10 cellular contexts compared by ENCODE assay signal in the genomic region with DNA sequence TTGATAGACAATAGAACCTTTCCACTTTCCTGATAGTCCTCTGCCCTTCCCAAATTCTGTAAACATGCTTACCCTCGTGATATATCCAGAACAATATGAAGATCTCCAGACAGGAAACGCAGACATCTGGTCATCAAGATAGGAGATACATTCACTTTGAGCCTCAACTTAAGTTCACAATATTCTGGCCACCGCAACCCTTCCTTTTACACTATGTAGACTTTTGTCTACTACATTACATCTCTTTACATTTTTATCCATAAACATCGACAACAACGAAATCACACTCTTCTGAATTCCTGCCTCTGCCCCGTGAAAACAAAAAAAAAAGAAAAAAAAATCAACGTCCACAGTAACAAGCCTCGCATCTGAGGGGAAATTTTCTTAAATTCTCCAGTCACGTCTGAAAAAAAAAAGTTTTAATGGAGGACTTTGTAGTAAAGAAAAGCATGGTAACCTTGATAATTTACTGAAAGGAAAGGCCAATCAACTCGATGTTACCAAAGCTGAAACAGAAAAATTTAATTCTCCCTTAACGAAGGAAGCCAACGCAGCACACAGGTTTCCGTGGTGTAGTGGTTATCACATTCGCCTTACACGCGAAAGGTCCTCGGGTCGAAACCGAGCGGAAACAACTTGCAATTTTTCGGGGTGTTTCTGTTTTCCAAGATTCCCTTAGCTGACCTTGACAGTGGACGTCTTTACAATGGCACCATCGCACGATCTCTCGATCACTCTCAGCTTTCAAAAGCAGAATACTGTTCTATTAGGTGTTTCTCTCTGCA. TPM values are rescaled to one million over a fixed set of nuclear protein-coding genes. Genes with fewer than 3 reads are reported as not detected.
DNase-seq lines count a peak whose midpoint lies in the region; ATAC-seq, FAIRE-seq and TF ChIP-seq lines count a peak whose summit lies in the region.
"Had no signal": no experiment of that assay in that cellular context is flagged by ENCODE, and none has a peak within 500 bp of the region (broad histone marks: within the 10 kb centered on the region; RNA-seq: fewer than 3 reads in every experiment).

No MANE protein-coding gene starts in this region.

- H3K27ac ChIP-seq in H1 (ENCODE audit: low read depth, low read length), result no peak overlapping the region

- no peak overlapping the region for H3K23ac ChIP-seq in H1 (ENCODE audit: insufficient read length)

- H3K4me1 Mint-ChIP-seq in nephron, result peaks cover 20% of the 10 kb centered on the region
- H3K4me1 Mint-ChIP-seq in stimulated activated effector memory CD8-positive, alpha-beta T cell treated with anti-CD3 and anti-CD28 coated beads, Interleukin-12 subunit alpha, Interleukin-12 subunit beta, amount 100 ng/mL, for 72 hours, result peaks cover 14% of the 10 kb centered on the region

- peaks cover 100% of the 10 kb centered on the region for H3K27me3 Mint-ChIP-seq in nephron (ENCODE audit: low read depth)

- TF ChIP-seq CTCF in H1 (IDR thresholded peaks at IDR 0.05; ENCODE audit: control extremely low read depth in 1 of 3, insufficient read depth in 1 of 3, low read depth in 1 of 3, low read length in 3 of 3) (no peak), nephron (IDR thresholded peaks at IDR 0.05; ENCODE audit: unreplicated experiment in 3 of 3) (no peak)

- FAIRE-seq in GM19239 (lab: Jason Lieb, UNC) (peak; percentile 23), H1 (lab: Jason Lieb, UNC) (peak; percentile 97)
- FAIRE-seq: TTC549 had no signal

- no peak overlapping the region for H2AFZ ChIP-seq in H1 (ENCODE audit: low read length)

- no peak overlapping the region for H2BK12ac ChIP-seq in H1 (ENCODE audit: low read depth, low read length)

- no peak overlapping the region for H2BK15ac ChIP-seq in H1 (ENCODE audit: low read length)

- no peak overlapping the region for H3K56ac ChIP-seq in H1 (replicated peaks; ENCODE audit: insufficient read length, low read depth, low read length)

- no peak overlapping the region for H4K8ac ChIP-seq in H1 (ENCODE audit: extremely low read depth, insufficient read depth, low read length)

- peaks cover 12% of the 10 kb centered on the region for H3K9me3 Mint-ChIP-seq in nephron
- peaks cover 16% of the 10 kb centered on the region for H3K9me3 Mint-ChIP-seq in stimulated activated effector memory CD8-positive, alpha-beta T cell treated with anti-CD3 and anti-CD28 coated beads, Interleukin-12 subunit alpha, Interleukin-12 subunit beta, amount 100 ng/mL, for 72 hours

- H3K4ac ChIP-seq in H1 (replicated peaks; ENCODE audit: insufficient read length, low read depth, low read length), result no peak overlapping the region

- DNase-seq in GM19239 (ENCODE audit: insufficient read length, low spot score) (no peak), NCI-H146 (lab: John Stamatoyannopoulos, UW) (peak; percentile 37), H1 (ENCODE audit: low read depth in 1 of 2, low spot score in 2 of 2) (peak in 1 of 2 experiments; percentile 84), midbrain (lab: John Stamatoyannopoulos, UW) (no peak)
- DNase-seq in stimulated activated effector memory CD8-positive, alpha-beta T cell treated with anti-CD3 and anti-CD28 coated beads, Interleukin-12 subunit alpha, Interleukin-12 subunit beta, amount 100 ng/mL, for 72 hours (ENCODE audit: low spot score in 2 of 2), result no peak
- no peak for DNase-seq in activated effector memory CD4-positive, alpha-beta T cell treated with anti-CD3 and anti-CD28 coated beads, Interleukin-2, amount 50 U/mL, for 16 hours
- DNase-seq: activated naive CD4-positive, alpha-beta T cell had no signal

- H3K18ac ChIP-seq in H1 (ENCODE audit: extremely low read depth, low read length), result no peak overlapping the region

- no peaks in the 10 kb centered on the region for H3K79me1 ChIP-seq in H1 (ENCODE audit: low read depth, low read length)

- H4K91ac ChIP-seq in H1 (replicated peaks; ENCODE audit: insufficient read length, low read length), result no peak overlapping the region

- peak overlapping the region in 2 of 4 experiments; percentile 33 to 43; a peak in 2 of 7 replicates for H3K9ac ChIP-seq in H1 (replicated peaks in 1 of 4; ENCODE audit: extremely low read depth in 1 of 4, low read depth in 3 of 4, low read length in 3 of 4)

- peaks cover 0 to 8% (median 3%) of the 10 kb centered on the region in 4 experiments; a peak in 3 of 7 replicates for H3K4me1 ChIP-seq in H1 (replicated peaks in 1 of 4; ENCODE audit: control insufficient read depth in 3 of 4, insufficient read depth in 4 of 4, low read length in 3 of 4)

- peak overlapping the region; percentile 27 to 54 (median 44) for H3K4me3 Mint-ChIP-seq in nephron
- no peak overlapping the region for H3K4me3 Mint-ChIP-seq in stimulated activated effector memory CD8-positive, alpha-beta T cell treated with anti-CD3 and anti-CD28 coated beads, Interleukin-12 subunit alpha, Interleukin-12 subunit beta, amount 100 ng/mL, for 72 hours

- POLR2A ChIA-PET in H1 (lab: Charles Lee; ENCODE audit: partially characterized antibody), result interaction anchor here (0.9 to 1.5 kb wide), 4 partner anchors 17 to 145 kb away, joined by 4 to 5 read pairs (median 4); a partner anchor contains a TSS

- no peak overlapping the region for H3K14ac ChIP-seq in H1 (ENCODE audit: insufficient read length)

- H2AK5ac ChIP-seq in H1 (ENCODE audit: low read depth, low read length), result no peak overlapping the region

- H2BK120ac ChIP-seq in H1 (replicated peaks; ENCODE audit: low read depth, low read length), result no peak overlapping the region

- no peak overlapping the region for H2BK20ac ChIP-seq in H1 (ENCODE audit: low read length)

- 9 to 100% methylated on average over 2 to 25 of the region's 25 CpGs for WGBS in H1 (ENCODE audit: extremely low coverage in 1 of 2, insufficient coverage in 1 of 2, insufficient read length in 1 of 2, insufficient replicate concordance in 2 of 2, low coverage in 1 of 2, low lambda C conversion rate in 2 of 2, missing lambda C conversion rate in 1 of 2), 2 experiments

- H3K27me3 ChIP-seq in H1 (replicated peaks in 1 of 4; ENCODE audit: control insufficient read depth in 3 of 4, extremely low read depth in 1 of 4, insufficient read depth in 3 of 4, low read length in 3 of 4), result peaks cover 3 to 58% (median 31%) of the 10 kb centered on the region in 4 experiments

- H4K20me1 ChIP-seq in H1 (replicated peaks in 1 of 2; ENCODE audit: control insufficient read depth in 1 of 2, insufficient read depth in 2 of 2, low read length in 2 of 2), result no peaks in the 10 kb centered on the region

- TF ChIP-seq RAD21 in H1 (IDR thresholded peaks at IDR 0.05 in 1 of 2, conservative IDR thresholded peaks at IDR 0.05 in 1 of 2; ENCODE audit: low read depth in 2 of 2, low read length in 2 of 2), result no peak

- peaks cover 14% of the 10 kb centered on the region for H3K23me2 ChIP-seq in H1 (ENCODE audit: low read depth, low read length)

- H3K9me3 ChIP-seq in H1 (ENCODE audit: insufficient read depth in 2 of 2, low read depth in 1 of 2, low read length in 1 of 2), result no peaks in the 10 kb centered on the region

- no peak overlapping the region for H2BK5ac ChIP-seq in H1 (ENCODE audit: low read depth, low read length)

- CTCF ChIA-PET in H1 (lab: Charles Lee; ENCODE audit: partially characterized antibody), result interaction anchor here (1.0 to 1.9 kb wide), 3 partner anchors 11 to 39 kb away, joined by 3 to 7 read pairs (median 3); no protein-coding TSS in a partner anchor

- peak overlapping the region; percentile 45 to 74 (median 68); a peak in 7 of 8 replicates for H3K4me3 ChIP-seq in H1 (ENCODE audit: extremely low read depth in 1 of 4, insufficient read depth in 2 of 4, low read depth in 3 of 4, low read length in 4 of 4)

- TF ChIP-seq EP300 in H1 (IDR thresholded peaks at IDR 0.05; ENCODE audit: borderline replicate concordance in 1 of 2, low read depth in 2 of 2, low read length in 2 of 2), result no peak

- H3K36me3 Mint-ChIP-seq in nephron (ENCODE audit: low read depth), result no peaks in the 10 kb centered on the region
- H3K36me3 Mint-ChIP-seq in stimulated activated effector memory CD8-positive, alpha-beta T cell treated with anti-CD3 and anti-CD28 coated beads, Interleukin-12 subunit alpha, Interleukin-12 subunit beta, amount 100 ng/mL, for 72 hours, result peaks cover 23% of the 10 kb centered on the region

- no peaks in the 10 kb centered on the region for H3K79me2 ChIP-seq in H1 (ENCODE audit: control insufficient read depth in 1 of 2, insufficient read depth in 2 of 2, low read length in 2 of 2)

- H4K5ac ChIP-seq in H1 (ENCODE audit: insufficient read length, low read depth, low read length), result no peak overlapping the region

- no peak for ATAC-seq in stimulated activated effector memory CD8-positive, alpha-beta T cell treated with anti-CD3 and anti-CD28 coated beads, Interleukin-12 subunit alpha, Interleukin-12 subunit beta, amount 100 ng/mL, for 72 hours

- no peaks in the 10 kb centered on the region for H3K36me3 ChIP-seq in H1 (ENCODE audit: control insufficient read depth in 2 of 4, insufficient read depth in 4 of 4, low read length in 3 of 4)

- no peak for TF ChIP-seq POLR2A in H1 (IDR thresholded peaks at IDR 0.05; ENCODE audit: control extremely low read depth in 1 of 2, low read depth in 2 of 2, low read length in 2 of 2)

- H3K4me2 ChIP-seq in H1 (ENCODE audit: insufficient read depth in 1 of 2, low read depth in 2 of 2, low read length in 2 of 2), result peak overlapping the region; percentile 93 to 96

- no peak overlapping the region for H3K27ac Mint-ChIP-seq in nephron
- H3K27ac Mint-ChIP-seq in stimulated activated effector memory CD8-positive, alpha-beta T cell treated with anti-CD3 and anti-CD28 coated beads, Interleukin-12 subunit alpha, Interleukin-12 subunit beta, amount 100 ng/mL, for 72 hours, result no peak overlapping the region

RNA-seq across cellular contexts. Expression of a gene that starts 21.8 kb away (rescaled TPM):
- 0.09 and 0.17 TPM in 2 replicates for total RNA-seq in H1 (2021; fragmentation: NEBNext Ultra II Directional; extraction: Animal tissue kit (Norgen Biotek cat#: 25700))
- 0.05 TPM in 2 replicates for polyA plus RNA-seq in H1 (2011; rRNA removed)
- polyA plus RNA-seq in H1 (2011; cell fraction: cytosol; rRNA removed), result 0.03 TPM
- polyA plus RNA-seq in H1 (2011; cell fraction: nucleus; rRNA removed), result 0.13 TPM
- polyA plus RNA-seq in H1 (2012, experiment 1 of 2), result 0.05 to 0.11 TPM in 2 of 4 replicates, not detected in the others
- polyA plus RNA-seq in H1 (2012, experiment 2 of 2), result 0.09 TPM
- polyA plus RNA-seq in H1 (2013, experiment 1 of 2), result 0.08 TPM
- 0.11 TPM for polyA plus RNA-seq in H1 (2013, experiment 2 of 2)
- 0.16 TPM in 1 of 2 replicates, not detected in the other for polyA minus RNA-seq in H1 (2011; rRNA and poly(A)+ RNA removed)
- not detected for polyA minus RNA-seq in H1 (2011; cell fraction: cytosol; rRNA and poly(A)+ RNA removed)
- polyA minus RNA-seq in H1 (2011; cell fraction: nucleus; rRNA and poly(A)+ RNA removed), result not detected
- total RNA-seq: posterior vena cava had no signal

RNA-seq across cellular contexts. Expression of a gene that starts 42.8 kb away (rescaled TPM):
- total RNA-seq in H1 (2021; fragmentation: NEBNext Ultra II Directional; extraction: Animal tissue kit (Norgen Biotek cat#: 25700)), result 19.2 and 20.2 TPM in 2 replicates
- polyA plus RNA-seq in H1 (2011; rRNA removed), result 38.9 and 39.6 TPM in 2 replicates
- polyA plus RNA-seq in H1 (2011; cell fraction: cytosol; rRNA removed), result 48.8 TPM
- polyA plus RNA-seq in H1 (2011; cell fraction: nucleus; rRNA removed), result 23.7 TPM
- 15.7 to 20.6 TPM (median 19.8 TPM) in 4 replicates for polyA plus RNA-seq in H1 (2012, experiment 1 of 2)
- polyA plus RNA-seq in H1 (2012, experiment 2 of 2), result 23.1 TPM
- polyA plus RNA-seq in H1 (2013, experiment 1 of 2), result 15.2 TPM
- polyA plus RNA-seq in H1 (2013, experiment 2 of 2), result 16.0 TPM
- polyA minus RNA-seq in H1 (2011; rRNA and poly(A)+ RNA removed), result 27.4 and 34.3 TPM in 2 replicates
- 5.1 TPM for polyA minus RNA-seq in H1 (2011; cell fraction: cytosol; rRNA and poly(A)+ RNA removed)
- 11.7 TPM for polyA minus RNA-seq in H1 (2011; cell fraction: nucleus; rRNA and poly(A)+ RNA removed)
